In the genomic region with DNA sequence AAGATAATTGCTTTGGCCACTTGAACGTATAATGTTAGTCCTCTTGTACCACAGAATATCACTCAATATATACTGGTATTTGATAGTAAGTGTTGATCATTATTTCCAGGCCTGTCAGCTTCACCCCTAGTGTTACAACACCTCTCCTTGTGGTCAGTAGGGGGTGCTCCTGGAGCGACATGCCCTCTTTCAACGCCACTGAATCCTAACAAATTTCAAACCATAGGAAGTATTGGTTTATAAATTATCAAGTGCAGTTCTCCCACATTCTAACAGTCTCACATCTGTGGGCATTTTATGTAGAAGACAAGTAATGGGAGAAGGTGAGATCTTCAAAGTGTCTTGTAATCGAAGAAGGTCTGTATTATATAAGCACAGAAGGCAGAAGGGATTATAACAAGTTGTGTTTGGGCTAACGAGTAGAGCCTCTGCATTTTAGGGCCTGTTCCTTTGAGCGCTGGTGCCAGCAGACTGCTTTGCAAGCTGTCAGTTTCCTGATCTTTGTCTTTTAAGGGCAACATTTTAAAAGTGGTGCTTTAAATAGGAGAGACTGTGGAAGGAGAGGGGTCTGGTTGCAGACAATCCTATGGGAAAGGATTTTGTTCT, we compare ENCODE assay signal across 9 cellular contexts. TPM values are rescaled to one million over a fixed set of nuclear protein-coding genes. Genes with fewer than 3 reads are reported as not detected.
DNase-seq lines count a peak whose midpoint lies in the region; ATAC-seq and TF ChIP-seq lines count a peak whose summit lies in the region.
"Had no signal": no experiment of that assay in that cellular context is flagged by ENCODE, and none has a peak within 500 bp of the region (broad histone marks: within the 10 kb centered on the region; RNA-seq: fewer than 3 reads in every experiment).

No MANE protein-coding gene starts in this region.

- H3K36me3 ChIP-seq in Loucy (ENCODE audit: insufficient read depth, low read length) (no peaks in the 10 kb centered on the region), smooth muscle cell (ENCODE audit: low read depth) (no peaks in the 10 kb centered on the region)

- no peaks in the 10 kb centered on the region for H3K4me1 ChIP-seq in Loucy (ENCODE audit: insufficient read depth, low read length, poor library complexity, severe bottlenecking)
- H3K4me1 ChIP-seq in smooth muscle cell (ENCODE audit: low read depth), result no peaks in the 10 kb centered on the region

- H3F3A ChIP-seq in Loucy (ENCODE audit: low read depth) (no peaks in the 10 kb centered on the region), smooth muscle cell (ENCODE audit: low read depth) (no peaks in the 10 kb centered on the region)

- TF ChIP-seq CTCF in Loucy (conservative IDR thresholded peaks at IDR 0.05; ENCODE audit: low read length) (peak; percentile 68), choroid plexus epithelial cell (conservative IDR thresholded peaks at IDR 0.05; ENCODE audit: low read depth, low read length) (peak; percentile 82), smooth muscle cell (IDR thresholded peaks at IDR 0.05; ENCODE audit: borderline replicate concordance, insufficient read depth, poor library complexity, severe bottlenecking) (peak; percentile 21)

- H3K4me3 ChIP-seq in Loucy (ENCODE audit: low read length, poor library complexity, severe bottlenecking) (no peak overlapping the region), choroid plexus epithelial cell (ENCODE audit: low read depth, low read length) (no peak overlapping the region), smooth muscle cell (no peak overlapping the region)

- intact Hi-C loops in Right ventricle myocardium superior (cut with DNase I), result no loop called here

- H3K9me2 ChIP-seq in Loucy (replicated peaks; ENCODE audit: low read depth, low read length), result no peaks in the 10 kb centered on the region

- ATAC-seq in HG02588 (IDR thresholded peaks at IDR 0.05; ENCODE audit: unreplicated experiment) (no peak), Right ventricle myocardium superior (ENCODE audit: poor library complexity) (no peak)

- H3K9ac ChIP-seq in Loucy (ENCODE audit: low read depth, low read length, poor library complexity, severe bottlenecking), result no peak overlapping the region
- H3K9ac ChIP-seq in smooth muscle cell (ENCODE audit: low read depth), result no peak overlapping the region

- H2AFZ ChIP-seq in Loucy (ENCODE audit: low read length) (no peak overlapping the region), smooth muscle cell (ENCODE audit: low read depth) (peak overlapping the region; percentile 38)

- H3K9me3 ChIP-seq in Loucy (ENCODE audit: insufficient read depth, low read depth, low read length), result no peaks in the 10 kb centered on the region
- no peaks in the 10 kb centered on the region for H3K9me3 ChIP-seq in smooth muscle cell (replicated peaks; ENCODE audit: low read depth)

- H3K4me2 ChIP-seq in Loucy (ENCODE audit: low read depth, low read length, poor library complexity, severe bottlenecking) (no peak overlapping the region), smooth muscle cell (no peak overlapping the region)

- no peaks in the 10 kb centered on the region for H3K79me2 ChIP-seq in Loucy (ENCODE audit: insufficient read depth, low read length)
- H3K79me2 ChIP-seq in smooth muscle cell (ENCODE audit: low read depth), result no peaks in the 10 kb centered on the region

- H3K27ac ChIP-seq in smooth muscle cell (ENCODE audit: low read depth), result no peak overlapping the region

- DNase-seq in SKM-1 treated with dmso at 0.1 percent for 144 hours (lab: John Stamatoyannopoulos, UW; ENCODE audit: unreplicated experiment) (peak; percentile 27), SKM-1 (lab: John Stamatoyannopoulos, UW; ENCODE audit: unreplicated experiment) (no peak), choroid plexus epithelial cell (ENCODE audit: low read depth) (peak; percentile 72), smooth muscle cell (lab: John Stamatoyannopoulos, UW; ENCODE audit: unreplicated experiment) (no peak), LoVo (ENCODE audit: low spot score) (no peak), Right ventricle myocardium superior (no peak)
- DNase-seq: CD4-positive, CD25-positive, alpha-beta regulatory T cell had no signal

- 34% methylated on average over 6 of the region's 6 CpGs for WGBS in smooth muscle cell (ENCODE audit: low lambda C conversion rate)

- no peaks in the 10 kb centered on the region for H4K20me1 ChIP-seq in Loucy (ENCODE audit: insufficient read depth, low read length, poor library complexity, severe bottlenecking)
- H4K20me1 ChIP-seq in smooth muscle cell (ENCODE audit: low read depth), result no peaks in the 10 kb centered on the region

- H3K27me3 ChIP-seq in Loucy (ENCODE audit: insufficient read depth, low read length, poor library complexity, severe bottlenecking), result no peaks in the 10 kb centered on the region
- no peaks in the 10 kb centered on the region for H3K27me3 ChIP-seq in smooth muscle cell (ENCODE audit: low read depth)

RNA-seq across cellular contexts. Expression of a gene that starts 57.1 kb away (rescaled TPM):
- 8.0 and 11.1 TPM in 2 replicates for total RNA-seq in smooth muscle cell
- polyA plus RNA-seq in smooth muscle cell, result 4.1 and 5.7 TPM in 2 replicates
- 4.5 TPM for total RNA-seq in Right ventricle myocardium superior

Comparison
In these comparisons a context has a peak if more than half of its experiments do, and no peak if none do; other contexts are left out.
1. DNase-seq: peak in SKM-1 treated with dmso at 0.1 percent for 144 hours (single experiment) and choroid plexus epithelial cell (single experiment); none in SKM-1 (single experiment), smooth muscle cell (single experiment), LoVo (single experiment) and Right ventricle myocardium superior (single experiment).
2. CTCF ChIP-seq: peak in every context shown above with its lines; median percentile 82 in choroid plexus epithelial cell; 68 in Loucy; 21 in smooth muscle cell.